In the genomic region with DNA sequence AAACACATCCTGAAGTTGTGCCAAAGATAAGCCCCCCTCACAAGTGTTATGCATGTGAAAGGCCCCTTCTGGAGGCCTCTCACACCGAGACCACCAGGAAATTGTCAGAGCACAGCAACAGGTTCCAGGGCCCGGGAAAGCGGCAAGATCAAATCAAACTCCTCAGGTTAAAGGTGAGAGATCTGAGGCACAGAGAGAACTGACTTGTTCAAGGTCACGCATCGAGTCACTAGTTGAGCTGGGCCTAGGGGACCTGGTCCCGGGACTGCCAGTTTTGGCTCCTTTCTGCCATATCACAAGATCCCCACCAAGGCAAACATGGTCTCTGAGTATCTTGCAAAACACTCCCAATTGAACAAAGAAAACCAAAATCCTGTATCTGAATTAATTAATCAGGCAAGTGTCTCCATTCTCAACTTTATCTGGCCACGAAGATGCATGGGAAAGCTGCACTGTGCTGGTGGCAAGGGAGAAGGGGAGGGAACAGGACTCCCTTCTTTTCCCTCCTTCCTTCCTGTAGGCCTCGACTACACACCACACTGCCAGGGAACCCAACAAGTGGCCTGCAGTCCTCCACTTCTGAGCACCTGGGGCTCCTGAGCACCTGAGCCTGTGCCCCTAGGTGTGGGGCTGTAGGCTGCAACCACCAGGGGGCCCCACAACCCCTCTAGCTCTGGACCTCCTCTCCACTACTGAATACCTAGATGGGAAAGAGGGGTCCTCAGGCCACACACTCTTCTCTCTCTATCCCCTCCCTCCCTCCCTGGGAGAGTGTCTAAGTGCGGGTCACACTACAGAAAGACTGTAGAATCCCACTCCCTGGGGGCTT, we compare ENCODE assay signal across 8 cellular contexts. TPM values are rescaled to one million over a fixed set of nuclear protein-coding genes. Genes with fewer than 3 reads are reported as not detected.
DNase-seq lines count a peak whose midpoint lies in the region; ATAC-seq and TF ChIP-seq lines count a peak whose summit lies in the region.

No MANE protein-coding gene starts in this region.

- TF ChIP-seq CTCF in 22Rv1 (IDR thresholded peaks at IDR 0.05) (peak; percentile 64), lung (IDR thresholded peaks at IDR 0.05; ENCODE audit: control extremely low read depth, extremely low read depth) (peak; percentile 21), stomach (IDR thresholded peaks at IDR 0.05) (peak in 5 of 7 experiments; percentile 50 to 84 (median 62))

- H3K4me3 ChIP-seq in H7 (ENCODE audit: insufficient read depth, low read depth, low read length): no peak overlapping the region
- no peak overlapping the region for H3K4me3 ChIP-seq in lung
- no peak overlapping the region for H3K4me3 ChIP-seq in stomach
- no peak overlapping the region for H3K4me3 ChIP-seq in aorta (ENCODE audit: low read length in 2 of 2)

- H3K27me3 ChIP-seq in H7 (ENCODE audit: control insufficient read depth, insufficient read depth, low read length) (no peaks in the 10 kb centered on the region), lung (ENCODE audit: control insufficient read depth, insufficient read depth) (no peaks in the 10 kb centered on the region), stomach (no peaks in the 10 kb centered on the region), aorta (ENCODE audit: control insufficient read depth in 1 of 2, insufficient read depth in 2 of 2, low read length in 1 of 2) (no peaks in the 10 kb centered on the region)

- H3K36me3 ChIP-seq in H7 (replicated peaks; ENCODE audit: control insufficient read depth, insufficient read depth, low read length) (peaks cover 28% of the 10 kb centered on the region), lung (ENCODE audit: control insufficient read depth in 2 of 2, insufficient read depth in 2 of 2, low read length in 2 of 2) (peaks cover 11 to 35% of the 10 kb centered on the region in 2 donors), stomach (peaks cover 25 to 92% (median 85%) of the 10 kb centered on the region in 4 donors), aorta (ENCODE audit: control insufficient read depth in 1 of 2, insufficient read depth in 2 of 2, low read length in 1 of 2) (peaks cover 0 to 3% of the 10 kb centered on the region in 2 donors)

- DNase-seq in H7: peak; percentile 89
- peak; percentile 30 for DNase-seq in activated CD4-positive, CD25-positive, alpha-beta regulatory T cell treated with anti-CD3 and anti-CD28 coated beads, Interleukin-2, amount 50 U/mL, for 16 hours (ENCODE audit: low read depth, low spot score)
- peak; percentile 48 for DNase-seq in central memory CD4-positive, alpha-beta T cell
- no peak for DNase-seq in lung (ENCODE audit: low spot score)
- DNase-seq in stomach: peak; percentile 77
- no peak for DNase-seq in aorta
- DNase-seq in DMS153 (lab: John Stamatoyannopoulos, UW): no peak

- no peak for TF ChIP-seq POLR2A in stomach (IDR thresholded peaks at IDR 0.05)

- H3K27ac ChIP-seq in 22Rv1: no peak overlapping the region
- H3K27ac ChIP-seq in lung (ENCODE audit: low read depth in 1 of 2, low read length in 1 of 2): peak overlapping the region in 1 of 2 donors; percentile 32
- H3K27ac ChIP-seq in stomach: peak overlapping the region in 3 of 5 donors; percentile 0 to 61 (median 6)
- no peak overlapping the region for H3K27ac ChIP-seq in aorta (ENCODE audit: low read depth in 1 of 2, low read length in 2 of 2)

- ATAC-seq in lung (ENCODE audit: insufficient read depth, low FRiP score) (no peak), aorta (ENCODE audit: low FRiP score) (no peak)

- no peaks in the 10 kb centered on the region for H3K9me3 ChIP-seq in lung (ENCODE audit: control insufficient read depth in 2 of 2, insufficient read depth in 1 of 2, low read length in 1 of 2)
- H3K9me3 ChIP-seq in stomach: no peaks in the 10 kb centered on the region
- no peaks in the 10 kb centered on the region for H3K9me3 ChIP-seq in aorta (ENCODE audit: control insufficient read depth, low read length)

- H3K4me1 ChIP-seq in lung (ENCODE audit: control insufficient read depth in 2 of 2, insufficient read depth in 2 of 2, low read length in 2 of 2): peaks cover 0 to 9% of the 10 kb centered on the region in 2 donors
- H3K4me1 ChIP-seq in stomach: peaks cover 32 to 58% (median 39%) of the 10 kb centered on the region in 4 donors
- H3K4me1 ChIP-seq in aorta (ENCODE audit: control insufficient read depth in 1 of 2, insufficient read depth in 2 of 2, low read length in 2 of 2): no peaks in the 10 kb centered on the region

- 63 to 79% methylated on average over 9 of the region's 9 CpGs for WGBS in lung, 2 donors
- 77 to 82% (median 81%) methylated on average over 9 of the region's 9 CpGs for WGBS in stomach, 5 donors
- 85 to 89% methylated on average over 9 of the region's 9 CpGs for WGBS in aorta, 2 donors

- no peak for TF ChIP-seq EP300 in stomach (IDR thresholded peaks at IDR 0.05)

- intact Hi-C loops in stomach (cut with DNase I; ENCODE audit: low total_unique reads): loop anchor here (5.0 kb wide), 1 partner anchor 94 kb away; no protein-coding TSS in a partner anchor
- intact Hi-C loops in aorta (cut with DNase I): no loop called here

RNA-seq across cellular contexts. Expression of a gene that starts 37.3 kb away (rescaled TPM):
- total RNA-seq in H7 (2014; rRNA removed; shearing (Covaris generic)): 107 and 138 TPM in 2 replicates
- 100 to 1,000 TPM; 105 to 197 TPM for total RNA-seq in lung
- 100 to 1,000 TPM; 109 to 117 TPM for polyA plus RNA-seq in lung
- 100 to 1,000 TPM in 1 of 5 donors, 10 to 100 TPM in 4; 34.4 to 112 (median 65.2) TPM for total RNA-seq in stomach
- polyA plus RNA-seq in stomach: 10 to 100 TPM; 53.1 to 80.5 (median 72.2) TPM
- total RNA-seq in aorta: 100 to 1,000 TPM in 1 of 2 donors, 10 to 100 TPM in 1; 76.1 to 106 TPM
- 10 to 100 TPM; 63.2 to 63.5 TPM for polyA plus RNA-seq in aorta

Comparison
In these comparisons a context has a peak if more than half of its experiments do, and no peak if none do; other contexts are left out.
1. H3K27ac ChIP-seq: peak in stomach (3 of 5); none in 22Rv1 (single experiment) and aorta (0 of 2).
2. DNase-seq: peak in H7 (single experiment), activated CD4-positive, CD25-positive, alpha-beta regulatory T cell treated with anti-CD3 and anti-CD28 coated beads, Interleukin-2, amount 50 U/mL, for 16 hours (single experiment), central memory CD4-positive, alpha-beta T cell (single experiment) and stomach (single experiment); none in lung (single experiment), aorta (0 of 2) and DMS153 (single experiment).
3. Peak in every context shown above with its lines, with median percentiles within 50 percentile points of each other: CTCF ChIP-seq.